ENCODE assay signal across 23 cellular contexts in genomic region chr11:111947143-111947542, GRCh38. TPM values are rescaled to one million over a fixed set of nuclear protein-coding genes. Genes with fewer than 3 reads are reported as not detected.
DNase-seq lines count a peak whose midpoint lies in the region; ATAC-seq and TF ChIP-seq lines count a peak whose summit lies in the region.
"Had no signal": no experiment of that assay in that cellular context is flagged by ENCODE, and none has a peak within 500 bp of the region (broad histone marks: within the 10 kb centered on the region; RNA-seq: fewer than 3 reads in every experiment).

No MANE protein-coding gene starts in this region.

- H3K4ac ChIP-seq in trophoblast cell (ENCODE audit: low read depth, low read length): no peak overlapping the region

- peaks cover 10% of the 10 kb centered on the region; the same call in 2 of the 3 replicates for H3K36me3 Mint-ChIP-seq in GM23338 (ENCODE audit: low read depth)
- peaks cover 43% of the 10 kb centered on the region for H3K36me3 Mint-ChIP-seq in activated T-helper 2 cell treated with anti-CD3 and anti-CD28 coated beads, Interferon-gamma antibody, Interleukin-2, Interleukin-4, amounts not matched to agents 10 μg/mL and 5 μg/mL and 100 μg/mL, durations not matched to agents 14 hours and 24 hours and 36 hours (ENCODE audit: low read depth)

- H3K18ac ChIP-seq in trophoblast cell (ENCODE audit: low read length): no peak overlapping the region

- peaks cover 10% of the 10 kb centered on the region; the same call in 2 of the 3 replicates for H3K9me3 Mint-ChIP-seq in GM23338
- no peaks in the 10 kb centered on the region for H3K9me3 Mint-ChIP-seq in activated T-helper 2 cell treated with anti-CD3 and anti-CD28 coated beads, Interferon-gamma antibody, Interleukin-2, Interleukin-4, amounts not matched to agents 10 μg/mL and 5 μg/mL and 100 μg/mL, durations not matched to agents 14 hours and 24 hours and 36 hours

- ATAC-seq in GM18867 (IDR thresholded peaks at IDR 0.05; ENCODE audit: unreplicated experiment) (peak; percentile 61), GM23338 (no peak), psoas muscle (no peak), SK-N-SH treated with all-trans-retinoic acid at 6 μM for 48 hours (no peak), HG02884 (IDR thresholded peaks at IDR 0.05; ENCODE audit: unreplicated experiment) (no peak)
- ATAC-seq: activated CD4-positive, CD25-positive, alpha-beta regulatory T cell treated with anti-CD3 and anti-CD28 coated beads, Interleukin-2, amount 50 U/mL, for 24 hours; left colon had no signal

- H3K27ac Mint-ChIP-seq in GM23338: 0 out of 2 replicates have a peak overlapping the region, but pooled peaks have one; percentile 79
- H3K27ac Mint-ChIP-seq in activated T-helper 2 cell treated with anti-CD3 and anti-CD28 coated beads, Interferon-gamma antibody, Interleukin-2, Interleukin-4, amounts not matched to agents 10 μg/mL and 5 μg/mL and 100 μg/mL, durations not matched to agents 14 hours and 24 hours and 36 hours: peak overlapping the region; percentile 52

- H3K9me3 ChIP-seq in psoas muscle: no peaks in the 10 kb centered on the region
- no peaks in the 10 kb centered on the region for H3K9me3 ChIP-seq in trophoblast cell (ENCODE audit: insufficient read depth, low read depth, low read length)
- H3K9me3 ChIP-seq: adrenal gland, BE2C, SJSA1, testis had no signal

- no peaks in the 10 kb centered on the region for H3K27me3 ChIP-seq in GM23338 (ENCODE audit: insufficient read depth)
- H3K27me3 ChIP-seq in psoas muscle (ENCODE audit: insufficient read depth in 3 of 3, low read length in 2 of 3): no peaks in the 10 kb centered on the region
- H3K27me3 ChIP-seq in trophoblast cell (ENCODE audit: insufficient read depth, low read length): no peaks in the 10 kb centered on the region
- H3K27me3 ChIP-seq: adrenal gland, BE2C, SJSA1, testis had no signal

- H2AK5ac ChIP-seq in trophoblast cell (ENCODE audit: low read length): no peak overlapping the region

- TF ChIP-seq CTCF in GM23338 (conservative IDR thresholded peaks at IDR 0.05; ENCODE audit: low read depth in 2 of 2) (no peak), psoas muscle (IDR thresholded peaks at IDR 0.05) (no peak)

- no peak overlapping the region for H2BK12ac ChIP-seq in trophoblast cell (ENCODE audit: low read length)

- H3K27me3 Mint-ChIP-seq in GM23338 (ENCODE audit: insufficient read depth, low read depth, poor library complexity): peaks cover 3% of the 10 kb centered on the region
- no peaks in the 10 kb centered on the region for H3K27me3 Mint-ChIP-seq in activated T-helper 2 cell treated with anti-CD3 and anti-CD28 coated beads, Interferon-gamma antibody, Interleukin-2, Interleukin-4, amounts not matched to agents 10 μg/mL and 5 μg/mL and 100 μg/mL, durations not matched to agents 14 hours and 24 hours and 36 hours (ENCODE audit: low read depth)

- no peak overlapping the region for H2BK5ac ChIP-seq in trophoblast cell (ENCODE audit: low read depth, low read length, poor library complexity)

- no peaks in the 10 kb centered on the region; the same call in 1 of the 2 replicates for H4K20me1 ChIP-seq in GM23338 (replicated peaks; ENCODE audit: insufficient read depth)

- H3K27ac ChIP-seq in GM23338 (ENCODE audit: low read depth): peak overlapping the region; percentile 20; the same call in 1 of the 2 replicates
- peak overlapping the region; percentile 31 for H3K27ac ChIP-seq in psoas muscle
- H3K27ac ChIP-seq in trophoblast cell (ENCODE audit: low read depth, low read length): no peak overlapping the region
- H3K27ac ChIP-seq: adrenal gland, parathyroid adenoma, SJSA1, testis had no signal

- H3K79me1 ChIP-seq in trophoblast cell (ENCODE audit: low read length): no peaks in the 10 kb centered on the region

- no peak overlapping the region for H3K4me3 Mint-ChIP-seq in GM23338
- H3K4me3 Mint-ChIP-seq in activated T-helper 2 cell treated with anti-CD3 and anti-CD28 coated beads, Interferon-gamma antibody, Interleukin-2, Interleukin-4, amounts not matched to agents 10 μg/mL and 5 μg/mL and 100 μg/mL, durations not matched to agents 14 hours and 24 hours and 36 hours (ENCODE audit: low read depth): no peak overlapping the region

- H3K79me2 ChIP-seq in GM23338 (replicated peaks; ENCODE audit: insufficient read depth): no peaks in the 10 kb centered on the region
- no peaks in the 10 kb centered on the region for H3K79me2 ChIP-seq in trophoblast cell (ENCODE audit: control insufficient read depth, insufficient read depth, low read length, poor library complexity)
- H3K79me2 ChIP-seq: parathyroid adenoma had no signal

- H3K4me3 ChIP-seq in GM23338: no peak overlapping the region
- no peak overlapping the region for H3K4me3 ChIP-seq in psoas muscle
- H3K4me3 ChIP-seq in trophoblast cell (ENCODE audit: low read depth, low read length): no peak overlapping the region
- H3K4me3 ChIP-seq: adrenal gland, SJSA1, smooth muscle cell, testis had no signal

- H3K4me1 Mint-ChIP-seq in GM23338: peaks cover 13% of the 10 kb centered on the region; the same call in 2 of the 3 replicates
- H3K4me1 Mint-ChIP-seq in activated T-helper 2 cell treated with anti-CD3 and anti-CD28 coated beads, Interferon-gamma antibody, Interleukin-2, Interleukin-4, amounts not matched to agents 10 μg/mL and 5 μg/mL and 100 μg/mL, durations not matched to agents 14 hours and 24 hours and 36 hours (ENCODE audit: low read depth): peaks cover 39% of the 10 kb centered on the region

- H4K8ac ChIP-seq in trophoblast cell (ENCODE audit: low read depth, low read length): no peak overlapping the region

- no peak overlapping the region for H3K9ac ChIP-seq in trophoblast cell (ENCODE audit: low read length)
- H3K9ac ChIP-seq: parathyroid adenoma had no signal

- H4K91ac ChIP-seq in trophoblast cell (ENCODE audit: low read depth, low read length): no peak overlapping the region

- H2BK120ac ChIP-seq in trophoblast cell (ENCODE audit: insufficient read depth, low read length, poor library complexity): no peak overlapping the region

- no peak overlapping the region for H4K12ac ChIP-seq in trophoblast cell (ENCODE audit: low read depth, low read length)

- H3K23ac ChIP-seq in trophoblast cell (ENCODE audit: low read length): no peak overlapping the region

- H3K4me2 ChIP-seq in GM23338: no peak overlapping the region
- H3K4me2 ChIP-seq in trophoblast cell (ENCODE audit: low read length): no peak overlapping the region
- H3K4me2 ChIP-seq: smooth muscle cell had no signal

- H3K4me1 ChIP-seq in GM23338 (ENCODE audit: insufficient read depth): no peaks in the 10 kb centered on the region
- H3K4me1 ChIP-seq in psoas muscle: peaks cover 22% of the 10 kb centered on the region
- no peaks in the 10 kb centered on the region for H3K4me1 ChIP-seq in trophoblast cell (ENCODE audit: control insufficient read depth in 1 of 2, insufficient read depth in 2 of 2, low read length in 2 of 2)
- H3K4me1 ChIP-seq: parathyroid adenoma, testis had no signal

- DNase-seq in GM23338 (ENCODE audit: low spot score) (no peak), psoas muscle (no peak), SHP77 treated with DMSO at 0.1 percent for 48 hours (lab: John Stamatoyannopoulos, UW) (no peak), trophoblast cell (no peak)
- DNase-seq in activated T-helper 2 cell treated with anti-CD3 and anti-CD28 coated beads, Interferon-gamma antibody, Interleukin-2, Interleukin-4, amounts not matched to agents 10 μg/mL and 5 μg/mL and 100 μg/mL, durations not matched to agents 14 hours and 24 hours and 36 hours (ENCODE audit: low spot score): no peak
- DNase-seq: adrenal gland; BE2C; foreskin melanocyte; HCEC 1CT; left colon; NCI-H1694 treated with DMSO at 0.1 percent for 48 hours; OCI-M1; stimulated activated CD4-positive, alpha-beta T cell treated with anti-CD3 and anti-CD28 coated beads, Interleukin-4, amount 100 ng/mL, for 4 hours; stimulated activated CD8-positive, alpha-beta memory T cell treated with anti-CD3 and anti-CD28 coated beads, Interleukin-4, amount 100 ng/mL, for 48 hours; testis had no signal

- H3K14ac ChIP-seq in trophoblast cell (ENCODE audit: low read length): no peak overlapping the region

- no peak overlapping the region for H2AFZ ChIP-seq in GM23338
- no peak overlapping the region for H2AFZ ChIP-seq in trophoblast cell (ENCODE audit: insufficient read depth, low read length, poor library complexity)
- H2AFZ ChIP-seq: parathyroid adenoma had no signal

- no peaks in the 10 kb centered on the region for H3F3A ChIP-seq in GM23338 (replicated peaks; ENCODE audit: low read depth)

- intact Hi-C loops in activated T-helper 2 cell treated with anti-CD3 and anti-CD28 coated beads, Interferon-gamma antibody, Interleukin-2, Interleukin-4, amounts not matched to agents 10 μg/mL and 5 μg/mL and 100 μg/mL, durations not matched to agents 14 hours and 24 hours and 36 hours (cut with micrococcal nuclease): no loop called here
- intact Hi-C loops in psoas muscle (cut with DNase I): no loop called here

- H3K36me3 ChIP-seq in GM23338 (ENCODE audit: insufficient read depth): no peaks in the 10 kb centered on the region
- H3K36me3 ChIP-seq in psoas muscle (ENCODE audit: insufficient read depth in 1 of 2, low read depth in 1 of 2): no peaks in the 10 kb centered on the region
- H3K36me3 ChIP-seq in trophoblast cell (ENCODE audit: control insufficient read depth in 1 of 2, insufficient read depth in 2 of 2, low read length in 2 of 2): no peaks in the 10 kb centered on the region
- H3K36me3 ChIP-seq: adrenal gland, SJSA1 had no signal

- H3K9me2 ChIP-seq in GM23338 (ENCODE audit: insufficient read depth): no peaks in the 10 kb centered on the region

RNA-seq across cellular contexts. Expression of gene DIXDC1, which starts 10.0 kb away (rescaled TPM):
- total RNA-seq in GM23338 (2014; rRNA removed; shearing (Covaris generic)): 17.2 and 18.1 TPM in 2 replicates
- polyA plus RNA-seq in GM23338 (2016; fragmentation: Nextera tagmentation; extraction: Ambion mirVana): 9.4 and 9.6 TPM in 2 replicates
- total RNA-seq in activated T-helper 2 cell treated with anti-CD3 and anti-CD28 coated beads, Interferon-gamma antibody, Interleukin-2, Interleukin-4, amounts not matched to agents 10 μg/mL and 5 μg/mL and 100 μg/mL, durations not matched to agents 14 hours and 24 hours and 36 hours: 30.0 and 30.7 TPM in 2 replicates
- 10 to 100 TPM in 2 of 4 donors, 1 to 10 TPM in 2; 4.5 to 12.9 (median 9.6) TPM for total RNA-seq in psoas muscle
- 1 to 10 TPM; 1.4 to 4.9 (median 2.6) TPM for polyA plus RNA-seq in psoas muscle
- polyA plus RNA-seq in trophoblast cell (2013): 3.0 and 3.1 TPM in 2 replicates

RNA-seq across cellular contexts. Expression of gene C11orf52, which starts 28.4 kb away (rescaled TPM):
- 1.0 TPM in 1 of 2 replicates, not detected in the other for total RNA-seq in GM23338 (2014; rRNA removed; shearing (Covaris generic))
- polyA plus RNA-seq in GM23338 (2016; fragmentation: Nextera tagmentation; extraction: Ambion mirVana) (4.1 and 4.7 TPM in 2 replicates), psoas muscle (10 to 100 TPM in 1 of 3 donors, 1 to 10 TPM in 2; 1.0 to 24.5 (median 4.4) TPM)
- not detected in 2 replicates for total RNA-seq in activated T-helper 2 cell treated with anti-CD3 and anti-CD28 coated beads, Interferon-gamma antibody, Interleukin-2, Interleukin-4, amounts not matched to agents 10 μg/mL and 5 μg/mL and 100 μg/mL, durations not matched to agents 14 hours and 24 hours and 36 hours
- 10 to 100 TPM in 1 of 4 donors, 1 to 10 TPM in 3; 6.2 to 12.3 (median 8.3) TPM for total RNA-seq in psoas muscle
- polyA plus RNA-seq in trophoblast cell (2013): 7.1 and 7.4 TPM in 2 replicates
- total RNA-seq: SJSA1 had no signal

RNA-seq across cellular contexts. Expression of gene HSPB2, which starts 34.6 kb away (rescaled TPM):
- total RNA-seq in GM23338 (2014; rRNA removed; shearing (Covaris generic)): 1.0 and 3.5 TPM in 2 replicates
- polyA plus RNA-seq in GM23338 (2016; fragmentation: Nextera tagmentation; extraction: Ambion mirVana) (2.2 and 2.6 TPM in 2 replicates), psoas muscle (10 to 100 TPM; 23.6 to 55.5 (median 25.0) TPM)
- total RNA-seq in activated T-helper 2 cell treated with anti-CD3 and anti-CD28 coated beads, Interferon-gamma antibody, Interleukin-2, Interleukin-4, amounts not matched to agents 10 μg/mL and 5 μg/mL and 100 μg/mL, durations not matched to agents 14 hours and 24 hours and 36 hours: not detected in 2 replicates
- total RNA-seq in psoas muscle: 10 to 100 TPM; 20.2 to 40.4 (median 27.2) TPM
- polyA plus RNA-seq in trophoblast cell (2013): 0.05 TPM in 1 of 2 replicates, not detected in the other
- total RNA-seq: HT-29, SJSA1, smooth muscle cell, testis had no signal

RNA-seq across cellular contexts. Expression of gene CRYAB, which starts 35.6 kb away (rescaled TPM):
- 6.1 and 6.8 TPM in 2 replicates for total RNA-seq in GM23338 (2014; rRNA removed; shearing (Covaris generic))
- 8.4 and 9.6 TPM in 2 replicates for polyA plus RNA-seq in GM23338 (2016; fragmentation: Nextera tagmentation; extraction: Ambion mirVana)
- not detected in 2 replicates for total RNA-seq in activated T-helper 2 cell treated with anti-CD3 and anti-CD28 coated beads, Interferon-gamma antibody, Interleukin-2, Interleukin-4, amounts not matched to agents 10 μg/mL and 5 μg/mL and 100 μg/mL, durations not matched to agents 14 hours and 24 hours and 36 hours
- total RNA-seq in psoas muscle: over 10,000 TPM in 2 of 4 donors, 1,000 to 10,000 TPM in 2; 5,216 to 12,187 (median 10,501) TPM
- over 10,000 TPM in 1 of 3 donors, 1,000 to 10,000 TPM in 2; 4,737 to 11,496 (median 9,489) TPM for polyA plus RNA-seq in psoas muscle
- polyA plus RNA-seq in trophoblast cell (2013): 13.0 and 16.7 TPM in 2 replicates
- total RNA-seq: HT-29 had no signal
